In genomic region chr9:111599948-111600343, GRCh38 we compare ENCODE assay signal across 9 cellular contexts. TPM values are rescaled to one million over a fixed set of nuclear protein-coding genes. Genes with fewer than 3 reads are reported as not detected.
DNase-seq lines count a peak whose midpoint lies in the region; ATAC-seq, FAIRE-seq and TF ChIP-seq lines count a peak whose summit lies in the region.
"Had no signal": no experiment of that assay in that cellular context is flagged by ENCODE, and none has a peak within 500 bp of the region (broad histone marks: within the 10 kb centered on the region; RNA-seq: fewer than 3 reads in every experiment).

No MANE protein-coding gene starts in this region.

- 44 to 45% methylated on average over 14 to 17 of the region's 17 CpGs for WGBS in lung, 2 donors
- 16 to 26% methylated on average over 10 to 17 of the region's 17 CpGs for WGBS in tibial nerve, 2 donors

- H3K4me1 ChIP-seq in lung (ENCODE audit: control insufficient read depth in 2 of 2, insufficient read depth in 2 of 2, low read length in 2 of 2) (peaks cover 0 to 3% of the 10 kb centered on the region in 2 donors), tibial nerve (peaks cover 0 to 20% (median 0%) of the 10 kb centered on the region in 4 donors)

- H3K27me3 Mint-ChIP-seq in activated CD4-positive, alpha-beta T cell treated with anti-CD3 and anti-CD28 coated beads, Interleukin-2, amount 10 ng/mL, durations not matched to agents 7 days and 5 days: peaks cover 39% of the 10 kb centered on the region

- no peaks in the 10 kb centered on the region for H3K9me3 Mint-ChIP-seq in activated CD4-positive, alpha-beta T cell treated with anti-CD3 and anti-CD28 coated beads, Interleukin-2, amount 10 ng/mL, durations not matched to agents 7 days and 5 days

- CTCF ChIA-PET in activated CD4-positive, alpha-beta T cell treated with anti-CD3 and anti-CD28 coated beads, Interleukin-2, amount 10 ng/mL, durations not matched to agents 7 days and 5 days (lab: Charles Lee): interaction anchor here (0.6 kb wide), 1 partner anchor 16 kb away, joined by 3 read pairs; no protein-coding TSS in a partner anchor

- ATAC-seq in lung (ENCODE audit: insufficient read depth, low FRiP score): no peak

- H3K9me3 ChIP-seq in lung (ENCODE audit: control insufficient read depth in 2 of 2, insufficient read depth in 1 of 2, low read length in 1 of 2): no peaks in the 10 kb centered on the region
- H3K9me3 ChIP-seq in tibial nerve: no peaks in the 10 kb centered on the region

- H3K27ac ChIP-seq in lung (ENCODE audit: low read depth in 1 of 2, low read length in 1 of 2) (peak overlapping the region in 1 of 2 donors; percentile 93), tibial nerve (peak overlapping the region; percentile 81 to 88 (median 85))
- H3K27ac ChIP-seq: BLaER1 had no signal

- FAIRE-seq in GM19239 (lab: Jason Lieb, UNC): no peak

- peak overlapping the region; percentile 76 for H3K4me3 Mint-ChIP-seq in activated CD4-positive, alpha-beta T cell treated with anti-CD3 and anti-CD28 coated beads, Interleukin-2, amount 10 ng/mL, durations not matched to agents 7 days and 5 days

- TF ChIP-seq EP300 in tibial nerve (IDR thresholded peaks at IDR 0.05): no peak

- POLR2A ChIA-PET in activated CD4-positive, alpha-beta T cell treated with anti-CD3 and anti-CD28 coated beads, Interleukin-2, amount 10 ng/mL, durations not matched to agents 7 days and 5 days (lab: Charles Lee): no interaction called here

- H3K36me3 Mint-ChIP-seq in activated CD4-positive, alpha-beta T cell treated with anti-CD3 and anti-CD28 coated beads, Interleukin-2, amount 10 ng/mL, durations not matched to agents 7 days and 5 days (ENCODE audit: low read depth): no peaks in the 10 kb centered on the region

- no peak for DNase-seq in activated CD4-positive, alpha-beta T cell treated with anti-CD3 and anti-CD28 coated beads, Interleukin-2, amount 10 ng/mL, durations not matched to agents 7 days and 5 days
- DNase-seq in activated CD4-positive, alpha-beta T cell treated with anti-CD3 and anti-CD28 coated beads, Interleukin-2, amount 50 U/mL, for 1 hour: no peak
- peak; percentile 14 for DNase-seq in cerebellar cortex (ENCODE audit: low spot score)
- no peak for DNase-seq in lung (ENCODE audit: low spot score)
- DNase-seq in tibial nerve (ENCODE audit: low spot score in 2 of 2): no peak
- DNase-seq in GM19239 (ENCODE audit: insufficient read length, low spot score): no peak
- DNase-seq in NCI-H128 (lab: John Stamatoyannopoulos, UW; ENCODE audit: unreplicated experiment): no peak
- no peak for DNase-seq in kidney tubule cell (ENCODE audit: low spot score)

- peaks cover 21% of the 10 kb centered on the region for H3K4me1 Mint-ChIP-seq in activated CD4-positive, alpha-beta T cell treated with anti-CD3 and anti-CD28 coated beads, Interleukin-2, amount 10 ng/mL, durations not matched to agents 7 days and 5 days

- H3K27ac Mint-ChIP-seq in activated CD4-positive, alpha-beta T cell treated with anti-CD3 and anti-CD28 coated beads, Interleukin-2, amount 10 ng/mL, durations not matched to agents 7 days and 5 days: no peak overlapping the region

- TF ChIP-seq CTCF in lung (IDR thresholded peaks at IDR 0.05; ENCODE audit: control extremely low read depth, extremely low read depth) (no peak), tibial nerve (IDR thresholded peaks at IDR 0.05) (no peak)

- TF ChIP-seq POLR2A in tibial nerve (IDR thresholded peaks at IDR 0.05): no peak

- H3K27me3 ChIP-seq in lung (ENCODE audit: control insufficient read depth, insufficient read depth): no peaks in the 10 kb centered on the region
- H3K27me3 ChIP-seq in tibial nerve: no peaks in the 10 kb centered on the region

- H3K36me3 ChIP-seq in lung (ENCODE audit: control insufficient read depth in 2 of 2, insufficient read depth in 2 of 2, low read length in 2 of 2) (peaks cover 2 to 7% of the 10 kb centered on the region in 2 donors), tibial nerve (peaks cover 0 to 24% (median 0%) of the 10 kb centered on the region in 3 donors)
- H3K36me3 ChIP-seq: BLaER1 had no signal

- peak overlapping the region; percentile 64 for H3K4me3 ChIP-seq in lung
- peak overlapping the region; percentile 69 to 90 (median 75) for H3K4me3 ChIP-seq in tibial nerve

RNA-seq across cellular contexts. Expression of gene PTGR1, which starts 0.5 kb away (rescaled TPM):
- total RNA-seq in activated CD4-positive, alpha-beta T cell treated with anti-CD3 and anti-CD28 coated beads, Interleukin-2, amount 10 ng/mL, durations not matched to agents 7 days and 5 days: under 1 TPM in 1 of 2 experiments, not detected in 1; 0.25 TPM
- 10 to 100 TPM; 37.3 to 61.0 TPM for total RNA-seq in lung
- polyA plus RNA-seq in lung: 10 to 100 TPM; 14.0 to 22.8 TPM
- 10 to 100 TPM; 25.7 to 58.8 (median 30.7) TPM for total RNA-seq in tibial nerve

RNA-seq across cellular contexts. Expression of gene DNAJC25, which starts 31.2 kb away (rescaled TPM):
- 1 to 10 TPM; 3.2 to 4.7 TPM for total RNA-seq in activated CD4-positive, alpha-beta T cell treated with anti-CD3 and anti-CD28 coated beads, Interleukin-2, amount 10 ng/mL, durations not matched to agents 7 days and 5 days
- 1 to 10 TPM; 5.0 to 6.5 TPM for total RNA-seq in lung
- 1 to 10 TPM; 5.8 to 6.2 TPM for polyA plus RNA-seq in lung
- total RNA-seq in tibial nerve: 10 to 100 TPM in 3 of 4 donors, 1 to 10 TPM in 1; 9.9 to 14.7 (median 12.6) TPM

Comparison
In these comparisons a context has a peak if more than half of its experiments do, and no peak if none do; other contexts are left out.
1. RNA of gene PTGR1, which starts 0.5 kb away (total RNA-seq): 37.3 to 61.0 TPM in lung and 25.7 to 58.8 TPM in tibial nerve; 0.25 TPM in activated CD4-positive, alpha-beta T cell treated with anti-CD3 and anti-CD28 coated beads, Interleukin-2, amount 10 ng/mL, durations not matched to agents 7 days and 5 days; every median in the first group is over 10 times any median in the second.